In genomic region chr19:3010871-3011270, GRCh38 we compare ENCODE assay signal across 31 cellular contexts. TPM values are rescaled to one million over a fixed set of nuclear protein-coding genes. Genes with fewer than 3 reads are reported as not detected.
"Had no signal": no experiment of that assay in that cellular context is flagged by ENCODE, and none has a peak within 500 bp of the region (broad histone marks: within the 10 kb centered on the region; RNA-seq: fewer than 3 reads in every experiment).

No MANE protein-coding gene starts in this region.

- H3K79me2 ChIP-seq: parathyroid adenoma had no signal

- H3K9ac ChIP-seq: neural progenitor cell, parathyroid adenoma had no signal

- H3K9me3 ChIP-seq: neutrophil, ovary, psoas muscle, right lobe of liver, sigmoid colon, stomach, thoracic aorta, thyroid gland, tibial nerve, upper lobe of left lung, vagina had no signal

- H3K36me3 Mint-ChIP-seq: natural killer cell treated with Interleukin-12 subunit alpha and Interleukin-12 subunit beta and Interleukin-15 and Interleukin-18, amount 100 ng/mL, for 72 hours; neural progenitor cell; stimulated activated effector memory CD8-positive, alpha-beta T cell treated with anti-CD3 and anti-CD28 coated beads, Interleukin-12 subunit alpha, Interleukin-12 subunit beta, amount 100 ng/mL, for 72 hours had no signal

- H3K27me3 Mint-ChIP-seq: naive thymus-derived CD8-positive, alpha-beta T cell; natural killer cell treated with Interleukin-12 subunit alpha and Interleukin-12 subunit beta and Interleukin-15 and Interleukin-18, amount 100 ng/mL, for 72 hours; progenitor cell of endocrine pancreas; stimulated activated naive CD8-positive, alpha-beta T cell treated with anti-CD3 and anti-CD28 coated beads, Interleukin-15, Interleukin-2, amounts not matched to agents 100 ng/mL and 50 ng/mL, for 24 hours had no signal

- H3K27ac Mint-ChIP-seq: natural killer cell treated with Interleukin-12 subunit alpha and Interleukin-12 subunit beta and Interleukin-15 and Interleukin-18, amount 100 ng/mL, for 72 hours; nephron progenitor cell; neural progenitor cell; progenitor cell of endocrine pancreas; stimulated activated effector memory CD8-positive, alpha-beta T cell treated with anti-CD3 and anti-CD28 coated beads, Interleukin-12 subunit alpha, Interleukin-12 subunit beta, amount 100 ng/mL, for 72 hours; stimulated activated naive B cell treated with anti-CD40 and anti-IgM and Interleukin-4, amounts not matched to agents 10 μg/mL and 1 μg/mL and 100 μg/mL, for 72 hours; stimulated activated naive CD8-positive, alpha-beta T cell treated with anti-CD3 and anti-CD28 coated beads, Interleukin-15, Interleukin-2, amounts not matched to agents 100 ng/mL and 50 ng/mL, for 24 hours had no signal

- H3K4me1 Mint-ChIP-seq: nephron progenitor cell; stimulated activated effector memory CD8-positive, alpha-beta T cell treated with anti-CD3 and anti-CD28 coated beads, Interleukin-12 subunit alpha, Interleukin-12 subunit beta, amount 100 ng/mL, for 72 hours; stimulated activated naive B cell treated with anti-CD40 and anti-IgM and Interleukin-4, amounts not matched to agents 10 μg/mL and 1 μg/mL and 100 μg/mL, for 72 hours had no signal

- ATAC-seq: naive thymus-derived CD8-positive, alpha-beta T cell; natural killer cell treated with Interleukin-12 subunit alpha and Interleukin-12 subunit beta and Interleukin-15 and Interleukin-18, amount 100 ng/mL, for 72 hours; psoas muscle; right cardiac atrium; right lobe of liver; stimulated activated effector memory CD8-positive, alpha-beta T cell treated with anti-CD3 and anti-CD28 coated beads, Interleukin-12 subunit alpha, Interleukin-12 subunit beta, amount 100 ng/mL, for 72 hours; stimulated activated naive B cell treated with anti-CD40 and anti-IgM and Interleukin-4, amounts not matched to agents 10 μg/mL and 1 μg/mL and 100 μg/mL, for 72 hours had no signal

- H3K27ac ChIP-seq: neural progenitor cell, neutrophil, ovary, parathyroid adenoma, psoas muscle, right lobe of liver, sigmoid colon, stomach, thoracic aorta, thyroid gland, upper lobe of left lung, vagina had no signal

- H2AFZ ChIP-seq: neural progenitor cell, parathyroid adenoma had no signal

- H3K4me3 Mint-ChIP-seq: naive thymus-derived CD8-positive, alpha-beta T cell; natural killer cell treated with Interleukin-12 subunit alpha and Interleukin-12 subunit beta and Interleukin-15 and Interleukin-18, amount 100 ng/mL, for 72 hours; nephron progenitor cell; neural progenitor cell; stimulated activated effector memory CD8-positive, alpha-beta T cell treated with anti-CD3 and anti-CD28 coated beads, Interleukin-12 subunit alpha, Interleukin-12 subunit beta, amount 100 ng/mL, for 72 hours; stimulated activated naive B cell treated with anti-CD40 and anti-IgM and Interleukin-4, amounts not matched to agents 10 μg/mL and 1 μg/mL and 100 μg/mL, for 72 hours; stimulated activated naive CD8-positive, alpha-beta T cell treated with anti-CD3 and anti-CD28 coated beads, Interleukin-15, Interleukin-2, amounts not matched to agents 100 ng/mL and 50 ng/mL, for 24 hours had no signal

- H3K9me3 Mint-ChIP-seq: naive thymus-derived CD8-positive, alpha-beta T cell; natural killer cell treated with Interleukin-12 subunit alpha and Interleukin-12 subunit beta and Interleukin-15 and Interleukin-18, amount 100 ng/mL, for 72 hours; nephron progenitor cell; neural progenitor cell; stimulated activated effector memory CD8-positive, alpha-beta T cell treated with anti-CD3 and anti-CD28 coated beads, Interleukin-12 subunit alpha, Interleukin-12 subunit beta, amount 100 ng/mL, for 72 hours; stimulated activated naive CD8-positive, alpha-beta T cell treated with anti-CD3 and anti-CD28 coated beads, Interleukin-15, Interleukin-2, amounts not matched to agents 100 ng/mL and 50 ng/mL, for 24 hours had no signal

- H3K4me1 ChIP-seq: parathyroid adenoma, psoas muscle, right lobe of liver, sigmoid colon, tibial nerve, upper lobe of left lung, vagina had no signal

- H3K27me3 ChIP-seq: neural progenitor cell, neutrophil, ovary, right lobe of liver, sigmoid colon, stomach, thyroid gland, tibial nerve, upper lobe of left lung, vagina had no signal

- H3K4me2 ChIP-seq: neural progenitor cell had no signal

- H3K36me3 ChIP-seq: neural progenitor cell, neutrophil, ovary, right lobe of liver, thoracic aorta had no signal

- H3K4me3 ChIP-seq: neural progenitor cell, ovary, psoas muscle, right lobe of liver, sigmoid colon, stomach, thoracic aorta, thyroid gland, tibial nerve, upper lobe of left lung, vagina had no signal

- DNase-seq: naive thymus-derived CD8-positive, alpha-beta T cell; nephron progenitor cell; nucleus accumbens; ovary; posterior cingulate gyrus; psoas muscle; right cardiac atrium; right lobe of liver; sigmoid colon; small intestine; stimulated activated CD4-positive, alpha-beta T cell treated with anti-CD3 and anti-CD28 coated beads, Interleukin-15, amount 100 ng/mL, for 24 hours; stimulated activated CD4-positive, alpha-beta T cell treated with anti-CD3 and anti-CD28 coated beads, Interleukin-2, amount 100 ng/mL, for 24 hours; stimulated activated CD4-positive, alpha-beta T cell treated with anti-CD3 and anti-CD28 coated beads, Interleukin-2, amount 100 ng/mL, for 48 hours; stimulated activated CD4-positive, alpha-beta T cell treated with anti-CD3 and anti-CD28 coated beads, Interleukin-4, amount 100 ng/mL, for 24 hours; stimulated activated naive B cell treated with anti-CD40 and anti-IgM and Interleukin-4, amounts not matched to agents 10 μg/mL and 1 μg/mL and 100 μg/mL, for 72 hours; stimulated activated naive CD4-positive, alpha-beta T cell treated with Interleukin-2 at 50 U/mL for 16 hours; stomach; thyroid gland; trophoblast cell had no signal

RNA-seq across cellular contexts. Expression of gene TLE6, which starts 33.5 kb away (rescaled TPM):
- total RNA-seq: skeletal muscle tissue had no signal
